ENCODE assay signal across 16 cellular contexts in genomic region chr17:21524211-21524591, GRCh38.
A peak's percentile ranks its signal among the peaks of the same experiment; 100 is the strongest.
DNase-seq lines count a peak whose midpoint lies in the region; TF ChIP-seq lines count a peak whose summit lies in the region.
"Had no signal": no experiment of that assay in that cellular context is flagged by ENCODE, and none has a peak within 500 bp of the region (broad histone marks: within the 10 kb centered on the region; RNA-seq: fewer than 3 reads in every experiment).

No MANE protein-coding gene starts in this region.

- H3K4me1 ChIP-seq in skeletal muscle tissue (ENCODE audit: control insufficient read depth in 3 of 3, insufficient read depth in 3 of 3, low read length in 3 of 3): peaks cover 8 to 39% (median 12%) of the 10 kb centered on the region in 3 donors
- H3K4me1 ChIP-seq: tibial artery had no signal

- no peaks in the 10 kb centered on the region for H3K9me3 ChIP-seq in skeletal muscle tissue (ENCODE audit: control insufficient read depth in 3 of 3, low read length in 3 of 3)
- H3K9me3 ChIP-seq: MG63, tibial artery had no signal

- no peak for TF ChIP-seq POLR2A in erythroblast (IDR thresholded peaks at IDR 0.05; ENCODE audit: low read length)

- no peaks in the 10 kb centered on the region for H3K36me3 ChIP-seq in skeletal muscle tissue (ENCODE audit: control insufficient read depth in 3 of 3, insufficient read depth in 3 of 3, low read length in 3 of 3)
- H3K36me3 ChIP-seq: MG63, tibial artery had no signal

- no peaks in the 10 kb centered on the region for H3K27me3 ChIP-seq in skeletal muscle tissue (ENCODE audit: control insufficient read depth in 3 of 3, insufficient read depth in 3 of 3, low read length in 3 of 3)
- H3K27me3 ChIP-seq: hepatocyte, MG63, tibial artery had no signal

- H3K9ac ChIP-seq in skeletal muscle tissue (ENCODE audit: low read depth in 1 of 3, low read length in 3 of 3): peak overlapping the region; percentile 53 to 62 (median 57)

- DNase-seq in NCI-H82 (lab: John Stamatoyannopoulos, UW) (peak; percentile 71), NCI-H82 treated with DMSO at 0.1 percent for 48 hours (lab: John Stamatoyannopoulos, UW; ENCODE audit: unreplicated experiment) (no peak), SK-MEL-5 (ENCODE audit: low read depth, low spot score) (peak; percentile 11), iris pigment epithelial cell (ENCODE audit: low read depth) (peak; percentile 84), erythroblast (lab: John Stamatoyannopoulos, UW) (no peak), KG1 (lab: John Stamatoyannopoulos, UW) (no peak)
- DNase-seq in stimulated activated CD4-positive, alpha-beta T cell treated with anti-CD3 and anti-CD28 coated beads, Interleukin-1b, Interleukin-23, amount 100 ng/mL, for 48 hours: no peak
- DNase-seq: DMS53; effector CD4-positive, alpha-beta T cell; HCEC 1CT; MG63; NCI-H187; NCI-H446 treated with DMSO at 0.1 percent for 48 hours; tibial artery had no signal

- in situ Hi-C loops in SK-MEL-5 (cut with HindIII; ENCODE audit: low pct_unique_long_range_greater_than_20kb, low sequenced_read_pairs): no loop called here

- peak overlapping the region in 2 of 3 donors; percentile 31 to 41 for H3K4me3 ChIP-seq in skeletal muscle tissue (ENCODE audit: low read length in 3 of 3)
- H3K4me3 ChIP-seq: hepatocyte, MG63, tibial artery had no signal

- peak overlapping the region; percentile 56 for H3K27ac ChIP-seq in skeletal muscle tissue (ENCODE audit: low read depth, low read length)
- H3K27ac ChIP-seq: hepatocyte, tibial artery had no signal

Comparison
In these comparisons a context has a peak if more than half of its experiments do, and no peak if none do; other contexts are left out.
1. DNase-seq: peak in NCI-H82 (single experiment), SK-MEL-5 (single experiment) and iris pigment epithelial cell (single experiment); none in NCI-H82 treated with DMSO at 0.1 percent for 48 hours (single experiment), stimulated activated CD4-positive, alpha-beta T cell treated with anti-CD3 and anti-CD28 coated beads, Interleukin-1b, Interleukin-23, amount 100 ng/mL, for 48 hours (single experiment), erythroblast (0 of 2) and KG1 (single experiment).